8 cellular contexts compared by ENCODE assay signal in genomic region chr12:125533434-125534029, GRCh38.
A peak's percentile ranks its signal among the peaks of the same experiment; 100 is the strongest.
DNase-seq lines count a peak whose midpoint lies in the region; ATAC-seq, FAIRE-seq and TF ChIP-seq lines count a peak whose summit lies in the region.

No MANE protein-coding gene starts in this region.

- ATAC-seq in GM19452 (IDR thresholded peaks at IDR 0.05; ENCODE audit: unreplicated experiment) (peak; percentile 66), HG03469 (IDR thresholded peaks at IDR 0.05; ENCODE audit: unreplicated experiment) (no peak)

- DNase-seq in DMS114 treated with DMSO at 0.1 percent for 48 hours (lab: John Stamatoyannopoulos, UW; ENCODE audit: unreplicated experiment), result peak; percentile 4
- peak; percentile 64 for DNase-seq in NB4 (ENCODE audit: low read depth)
- DNase-seq in amygdala (lab: John Stamatoyannopoulos, UW), result peak in 46 of 56 donors; percentile 8 to 86 (median 44)
- DNase-seq in keratinocyte (ENCODE audit: low read depth, low spot score), result no peak
- peak; percentile 25 for DNase-seq in transverse colon
- DNase-seq in Peyer's patch, result no peak

- H3K4me3 ChIP-seq in NB4 (ENCODE audit: low read depth, low read length) (no peak overlapping the region), keratinocyte (ENCODE audit: control insufficient read depth in 2 of 3, extremely low read depth in 1 of 3, insufficient read depth in 2 of 3, low read depth in 1 of 3, low read length in 3 of 3) (no peak overlapping the region), transverse colon (no peak overlapping the region), Peyer's patch (no peak overlapping the region)

- H3K4me1 ChIP-seq in keratinocyte (ENCODE audit: control insufficient read depth, extremely low read depth, insufficient read depth, low read length) (no peaks in the 10 kb centered on the region), transverse colon (peaks cover 0 to 11% (median 6%) of the 10 kb centered on the region in 4 donors), Peyer's patch (no peaks in the 10 kb centered on the region)

- TF ChIP-seq CTCF in NB4 (IDR thresholded peaks at IDR 0.05; ENCODE audit: low read depth, low read length), result peak; percentile 93
- peak; percentile 16 to 65 (median 24) for TF ChIP-seq CTCF in keratinocyte (optimal IDR thresholded peaks at IDR 0.05 in 1 of 3, IDR thresholded peaks at IDR 0.05 in 1 of 3, conservative IDR thresholded peaks at IDR 0.05 in 1 of 3; ENCODE audit: extremely low read depth in 1 of 3, insufficient read depth in 2 of 3, low read length in 3 of 3)
- peak; percentile 47 to 68 (median 63) for TF ChIP-seq CTCF in transverse colon (IDR thresholded peaks at IDR 0.05)
- peak in 2 of 6 experiments; percentile 15 to 46 for TF ChIP-seq CTCF in Peyer's patch (IDR thresholded peaks at IDR 0.05)

- dilution Hi-C loops in keratinocyte (cut with MboI; ENCODE audit: extremely low pct_ligation_motif_present, low sequenced_read_pairs), result no loop called here

- no peak overlapping the region for H3K4me2 ChIP-seq in keratinocyte (ENCODE audit: control insufficient read depth, extremely low read depth, insufficient read depth, low read depth, low read length)

- H3K27me3 ChIP-seq in keratinocyte (ENCODE audit: control insufficient read depth, extremely low read depth, insufficient read depth, low read length), result no peaks in the 10 kb centered on the region
- peaks cover 26% of the 10 kb centered on the region for H3K27me3 ChIP-seq in transverse colon
- H3K27me3 ChIP-seq in Peyer's patch, result no peaks in the 10 kb centered on the region

- TF ChIP-seq POLR2A in NB4 (IDR thresholded peaks at IDR 0.05; ENCODE audit: extremely low read depth, insufficient read length) (no peak), transverse colon (IDR thresholded peaks at IDR 0.05) (no peak), Peyer's patch (IDR thresholded peaks at IDR 0.05) (no peak)

- H3K9me3 ChIP-seq in keratinocyte (ENCODE audit: control insufficient read depth, low read depth, low read length) (no peaks in the 10 kb centered on the region), transverse colon (no peaks in the 10 kb centered on the region), Peyer's patch (no peaks in the 10 kb centered on the region)

- in situ Hi-C loops in transverse colon (cut with MboI; ENCODE audit: low pct_ligation_motif_present in 1 of 4, low pct_unique_long_range_greater_than_20kb in 1 of 4, low sequenced_read_pairs in 3 of 4), result no loop called here

- H3K27ac ChIP-seq in keratinocyte (ENCODE audit: control insufficient read depth, insufficient read depth, low read length) (no peak overlapping the region), transverse colon (no peak overlapping the region), Peyer's patch (no peak overlapping the region)

- H3K9me1 ChIP-seq in keratinocyte (ENCODE audit: control insufficient read depth, extremely low read depth, insufficient read depth, low read length), result no peaks in the 10 kb centered on the region

- no peak overlapping the region for H2AFZ ChIP-seq in keratinocyte (ENCODE audit: control insufficient read depth, low read length)

- no peaks in the 10 kb centered on the region for H4K20me1 ChIP-seq in keratinocyte (ENCODE audit: control insufficient read depth, extremely low read depth, insufficient read depth, low read length)

- no peak for TF ChIP-seq EP300 in transverse colon (IDR thresholded peaks at IDR 0.05; ENCODE audit: low read depth)

- no peak for FAIRE-seq in keratinocyte (lab: Jason Lieb, UNC)

- no peak overlapping the region for H3K9ac ChIP-seq in keratinocyte (ENCODE audit: control insufficient read depth, extremely low read depth, insufficient read depth, low read length)

- 7 to 16% methylated on average over 14 to 29 of the region's 29 CpGs for WGBS in transverse colon (ENCODE audit: low coverage in 1 of 2), 2 donors

- intact Hi-C loops in transverse colon (cut with DNase I; ENCODE audit: low total_unique reads), result no loop called here

- H3K36me3 ChIP-seq in keratinocyte (ENCODE audit: control insufficient read depth in 2 of 2, extremely low read depth in 1 of 2, insufficient read depth in 2 of 2, low read length in 2 of 2) (no peaks in the 10 kb centered on the region), transverse colon (no peaks in the 10 kb centered on the region), Peyer's patch (no peaks in the 10 kb centered on the region)

- H3K79me2 ChIP-seq in keratinocyte (ENCODE audit: control insufficient read depth, insufficient read depth, low read length), result no peaks in the 10 kb centered on the region

Comparison
In these comparisons a context has a peak if more than half of its experiments do, and no peak if none do; other contexts are left out.
1. DNase-seq: peak in DMS114 treated with DMSO at 0.1 percent for 48 hours (single experiment), NB4 (single experiment), amygdala (46 of 56) and transverse colon (single experiment); none in keratinocyte (single experiment) and Peyer's patch (0 of 3).